Comparison of ENCODE assay signal across 3 cellular contexts in the genomic region with DNA sequence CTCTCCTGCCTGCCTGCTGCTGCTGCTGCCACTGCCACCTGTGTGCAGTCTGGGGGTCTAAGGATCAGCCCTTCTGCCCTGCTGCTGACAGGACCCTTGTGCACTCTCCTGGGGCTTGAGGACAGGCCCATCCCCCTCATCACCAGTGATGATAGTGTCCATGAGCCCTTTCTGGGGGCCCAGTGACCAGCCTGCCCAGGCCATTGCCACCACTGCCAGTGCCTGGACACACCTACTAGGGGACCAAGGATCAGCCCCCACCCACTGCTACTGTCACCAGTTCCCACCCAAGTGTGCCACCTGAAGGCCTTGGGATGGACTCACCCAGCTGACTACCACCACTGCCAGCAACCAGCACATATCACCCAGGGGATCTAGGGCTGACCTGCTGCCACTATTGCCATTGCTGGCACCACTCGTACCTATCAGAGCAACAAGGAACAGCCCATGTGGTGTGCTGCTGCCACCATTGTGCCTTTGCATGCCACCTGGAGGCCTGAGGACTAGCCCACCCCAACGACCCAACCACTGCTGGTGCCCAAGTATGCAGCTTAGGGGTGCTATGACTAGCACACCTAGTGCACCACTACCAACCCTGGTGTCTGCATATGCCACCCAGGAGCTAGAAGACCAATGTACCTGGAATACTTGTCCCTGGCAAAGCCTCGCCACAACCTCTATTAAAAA.
"Had no signal": no experiment of that assay in that cellular context is flagged by ENCODE, and none has a peak within 500 bp of the region (broad histone marks: within the 10 kb centered on the region; RNA-seq: fewer than 3 reads in every experiment).

No MANE protein-coding gene starts in this region.

- H3K4me3 ChIP-seq: GM12878 had no signal

- ATAC-seq: GM12878 had no signal

- DNase-seq: GDM1, GF-D8 had no signal
